ENCODE assay signal across 18 cellular contexts in the genomic region with DNA sequence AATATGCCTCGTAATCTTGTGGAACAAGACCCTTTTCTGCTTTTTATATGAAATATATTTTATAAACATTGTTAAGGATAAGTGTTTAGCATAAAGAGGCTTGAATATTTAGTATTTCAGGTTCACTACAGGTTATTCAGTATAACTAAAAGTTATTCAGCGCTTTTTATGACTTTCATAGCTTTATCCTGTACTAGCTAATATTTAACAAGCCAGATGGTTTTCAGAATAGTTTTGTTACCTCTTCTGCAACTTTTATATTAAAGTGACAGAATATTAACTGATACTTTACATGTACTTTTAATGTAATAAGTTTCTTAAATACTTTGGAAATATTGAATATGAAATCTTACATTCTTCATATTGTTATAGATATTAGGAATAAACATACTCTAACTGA.
"Had no signal": no experiment of that assay in that cellular context is flagged by ENCODE, and none has a peak within 500 bp of the region (broad histone marks: within the 10 kb centered on the region; RNA-seq: fewer than 3 reads in every experiment).

No MANE protein-coding gene starts in this region.

- H3K27me3 ChIP-seq: adrenal gland, heart right ventricle, neutrophil, thyroid gland had no signal

- H3K9me3 ChIP-seq: adrenal gland, heart right ventricle, lower lobe of right lung, neutrophil, thyroid gland had no signal

- ATAC-seq: activated naive CD4-positive, alpha-beta T cell treated with anti-CD3 and anti-CD28 coated beads, Interleukin-2, amount 50 U/mL, for 72 hours; activated T-cell treated with anti-CD3 and anti-CD28 coated beads, Interleukin-2, amount 50 U/mL, for 72 hours; effector memory CD8-positive, alpha-beta T cell; heart right ventricle; lower lobe of right lung; natural killer cell treated with Interleukin-12 subunit alpha and Interleukin-12 subunit beta and Interleukin-15 and Interleukin-18, amount 100 ng/mL, for 72 hours; T-helper 17 cell had no signal

- DNase-seq: activated CD4-positive, alpha-beta T cell treated with anti-CD3 and anti-CD28 coated beads for 1 hour; activated gamma-delta T cell; activated T-cell treated with anti-CD3 and anti-CD28 coated beads, Interleukin-2, amount 50 U/mL, for 72 hours; adrenal gland; dermis blood vessel endothelial cell; effector memory CD8-positive, alpha-beta T cell; foreskin melanocyte; heart right ventricle; immature natural killer cell; lower lobe of right lung; stimulated activated CD4-positive, alpha-beta T cell treated with anti-CD3 and anti-CD28 coated beads, Interleukin-2, amount 100 ng/mL, for 24 hours; stimulated activated naive CD4-positive, alpha-beta T cell treated with Interleukin-2 at 50 U/mL for 16 hours; T-helper 17 cell; thyroid gland; WERI-Rb-1 had no signal

- H3K4me3 ChIP-seq: adrenal gland, lower lobe of right lung, thyroid gland had no signal

- H3K36me3 ChIP-seq: adrenal gland had no signal

- H3K27ac ChIP-seq: lower lobe of right lung, neutrophil, thyroid gland, WERI-Rb-1 had no signal
